In genomic region chrX:46759645-46759974, GRCh38 we compare ENCODE assay signal across 8 cellular contexts. TPM values are rescaled to one million over a fixed set of nuclear protein-coding genes. Genes with fewer than 3 reads are reported as not detected.
A peak's percentile ranks its signal among the peaks of the same experiment; 100 is the strongest.
DNase-seq lines count a peak whose midpoint lies in the region; ATAC-seq, FAIRE-seq and TF ChIP-seq lines count a peak whose summit lies in the region.

No MANE protein-coding gene starts in this region.

- H3F3A ChIP-seq in neural progenitor cell (ENCODE audit: low read depth): no peaks in the 10 kb centered on the region

- ATAC-seq in GM21526 (IDR thresholded peaks at IDR 0.05; ENCODE audit: low FRiP score, unreplicated experiment): no peak

- H3K4me1 ChIP-seq in neural progenitor cell: no peaks in the 10 kb centered on the region

- H3K36me3 ChIP-seq in neural progenitor cell: no peaks in the 10 kb centered on the region

- DNase-seq in EL (peak; percentile 48), NCI-H146 treated with DMSO at 0.1 percent for 48 hours (lab: John Stamatoyannopoulos, UW; ENCODE audit: unreplicated experiment) (peak; percentile 3), choroid plexus epithelial cell (ENCODE audit: low read depth) (no peak), neural progenitor cell (ENCODE audit: low spot score) (peak; percentile 43), RCC 7860 (ENCODE audit: low spot score) (no peak), OCI-M1 (lab: John Stamatoyannopoulos, UW) (no peak), activated gamma-delta T cell treated with Interleukin-2 at 50 U/mL for 16 hours (no peak)

- no peaks in the 10 kb centered on the region for H3K9me3 ChIP-seq in neural progenitor cell (ENCODE audit: low read depth)

- peaks cover 3% of the 10 kb centered on the region for H3K27me3 Mint-ChIP-seq in neural progenitor cell (ENCODE audit: insufficient read depth, low read depth)

- TF ChIP-seq CTCF in choroid plexus epithelial cell (conservative IDR thresholded peaks at IDR 0.05; ENCODE audit: low read depth, low read length): no peak
- no peak for TF ChIP-seq CTCF in neural progenitor cell (IDR thresholded peaks at IDR 0.05)

- H3K36me3 Mint-ChIP-seq in neural progenitor cell: no peaks in the 10 kb centered on the region

- peak overlapping the region; percentile 93 for H2AFZ ChIP-seq in neural progenitor cell (replicated peaks)

- H3K79me2 ChIP-seq in neural progenitor cell (ENCODE audit: low read depth): no peaks in the 10 kb centered on the region

- peaks cover 23% of the 10 kb centered on the region for H3K9me3 Mint-ChIP-seq in neural progenitor cell

- H3K4me1 Mint-ChIP-seq in neural progenitor cell: peaks cover 8% of the 10 kb centered on the region

- no peaks in the 10 kb centered on the region for H4K20me1 ChIP-seq in neural progenitor cell (ENCODE audit: low read depth)

- FAIRE-seq in RCC 7860 (lab: Jason Lieb, UNC): no peak

- H3K27ac ChIP-seq in neural progenitor cell: no peak overlapping the region

- peaks cover 14% of the 10 kb centered on the region for H3K27me3 ChIP-seq in neural progenitor cell

- H3K4me3 ChIP-seq in choroid plexus epithelial cell (ENCODE audit: low read depth, low read length): peak overlapping the region; percentile 73
- peak overlapping the region; percentile 59 for H3K4me3 ChIP-seq in neural progenitor cell

- peak overlapping the region; percentile 78 for H3K4me2 ChIP-seq in neural progenitor cell

- H3K9ac ChIP-seq in neural progenitor cell: no peak overlapping the region

- peak overlapping the region; percentile 84 for H3K4me3 Mint-ChIP-seq in neural progenitor cell

- peak overlapping the region; percentile 36 for H3K27ac Mint-ChIP-seq in neural progenitor cell

RNA-seq across cellular contexts. Expression of gene SLC9A7, which starts 0.7 kb away (rescaled TPM):
- total RNA-seq in neural progenitor cell (ENCODE audit: low replicate concordance): 3.4 and 3.5 TPM in 2 replicates

Comparison
In these comparisons a context has a peak if more than half of its experiments do, and no peak if none do; other contexts are left out.
1. DNase-seq: peak in EL (single experiment), NCI-H146 treated with DMSO at 0.1 percent for 48 hours (single experiment) and neural progenitor cell (single experiment); none in choroid plexus epithelial cell (single experiment), RCC 7860 (single experiment), OCI-M1 (single experiment) and activated gamma-delta T cell treated with Interleukin-2 at 50 U/mL for 16 hours (single experiment).